1 cellular context compared by ENCODE assay signal in the genomic region with DNA sequence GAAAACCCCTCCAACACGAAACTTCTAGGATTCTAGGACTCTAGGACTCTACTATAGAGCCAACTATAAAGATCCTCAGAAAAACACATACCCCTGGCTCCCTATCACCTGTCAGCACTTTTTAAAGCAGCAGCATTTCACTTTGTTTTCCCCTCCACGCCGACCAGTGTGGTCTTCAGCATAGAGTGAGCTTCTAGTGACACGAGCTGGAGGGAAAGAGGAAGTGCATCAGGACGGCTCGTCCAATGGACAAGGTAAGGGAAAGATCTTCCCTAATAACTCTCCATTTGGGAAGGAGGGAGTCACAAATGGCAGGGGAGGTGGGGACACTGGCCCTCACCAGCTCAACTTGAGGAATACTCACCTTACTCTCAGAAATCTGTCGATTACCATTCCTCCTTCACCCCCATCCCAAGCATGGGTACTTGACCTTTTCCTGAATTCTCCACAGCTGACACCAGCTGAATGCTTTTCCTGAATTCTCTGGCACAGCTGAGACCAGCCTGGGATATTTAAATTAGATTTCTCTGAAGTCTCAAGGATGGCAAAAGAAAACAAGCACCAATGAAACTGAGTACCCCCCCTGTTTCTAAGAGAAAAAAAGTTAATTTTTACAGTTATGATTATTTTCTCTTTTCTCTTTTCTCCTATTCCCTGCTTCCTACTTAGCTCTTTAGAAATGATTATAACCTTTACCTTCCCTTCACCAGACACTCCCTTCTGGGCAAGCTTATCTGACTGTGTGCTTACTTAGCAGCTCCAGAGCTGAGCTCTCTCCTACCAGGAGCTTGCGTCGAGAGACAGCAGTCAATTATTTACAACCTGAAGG.
A peak's percentile ranks its signal among the peaks of the same experiment; 100 is the strongest.
TF ChIP-seq lines count a peak whose summit lies in the region.

No MANE protein-coding gene starts in this region.

TF ChIP-seq in K562, 482 proteins besides CTCF, POLR2A, EP300 and RAD21 (continued from another document and continues in another):
- TF ChIP-seq RREB1 (CRISPR knock-in tag; IDR thresholded peaks at IDR 0.05) (no peak), SMC3 (conservative IDR thresholded peaks at IDR 0.05; ENCODE audit: insufficient read depth, low read depth, low read length) (peak; percentile 85), MCM2 (IDR thresholded peaks at IDR 0.05; ENCODE audit: low read depth) (no peak), SPI1 (IDR thresholded peaks at IDR 0.05; ENCODE audit: borderline replicate concordance, low read depth, low read length) (peak; percentile 98), ARID1B (IDR thresholded peaks at IDR 0.05) (no peak), ZNF444 (CRISPR knock-in tag; IDR thresholded peaks at IDR 0.05) (no peak), ZC3H8 (IDR thresholded peaks at IDR 0.05) (no peak), SAFB (IDR thresholded peaks at IDR 0.05; ENCODE audit: borderline replicate concordance, low read depth, low read length) (no peak), SOX6 (IDR thresholded peaks at IDR 0.05) (no peak), CBFA2T2 (conservative IDR thresholded peaks at IDR 0.05) (no peak), ZBTB17 (CRISPR knock-in tag; IDR thresholded peaks at IDR 0.05) (no peak), TGIF2 (CRISPR knock-in tag; IDR thresholded peaks at IDR 0.05) (no peak), EZH2 (IDR thresholded peaks at IDR 0.05; ENCODE audit: borderline replicate concordance, low read depth, low read length) (no peak), SMAD2 (IDR thresholded peaks at IDR 0.05; ENCODE audit: low read depth, low read length) (no peak), FOXK1 (CRISPR knock-in tag; IDR thresholded peaks at IDR 0.05; ENCODE audit: borderline replicate concordance) (no peak), SMAD3 (CRISPR knock-in tag; conservative IDR thresholded peaks at IDR 0.05) (no peak), ILF3 (IDR thresholded peaks at IDR 0.05; ENCODE audit: borderline replicate concordance) (no peak), ZNF764 (CRISPR knock-in tag; IDR thresholded peaks at IDR 0.05; ENCODE audit: low read depth) (no peak), JUND (IDR thresholded peaks at IDR 0.05; ENCODE audit: borderline replicate concordance, low read depth, low read length) (no peak), JUND (tag; IDR thresholded peaks at IDR 0.05; ENCODE audit: borderline replicate concordance, low read depth, low read length) (no peak), CTCFL (IDR thresholded peaks at IDR 0.05; ENCODE audit: borderline replicate concordance, insufficient read depth, low read depth, low read length, poor library complexity, severe bottlenecking) (no peak), KAT2B (IDR thresholded peaks at IDR 0.05; ENCODE audit: low read depth, low read length) (no peak), RUNX1 (IDR thresholded peaks at IDR 0.05; ENCODE audit: low read depth) (no peak), RFX1 (IDR thresholded peaks at IDR 0.05) (no peak), ZNF347 (CRISPR knock-in tag; IDR thresholded peaks at IDR 0.05; ENCODE audit: low read depth) (no peak), STAG1 (CRISPR knock-in tag; IDR thresholded peaks at IDR 0.05; ENCODE audit: borderline replicate concordance) (peak; percentile 96; the same call in 1 of the 2 replicates), NFYB (IDR thresholded peaks at IDR 0.05; ENCODE audit: extremely low read depth, insufficient read length) (peak; percentile 3), HMG20B (CRISPR knock-in tag; IDR thresholded peaks at IDR 0.05) (no peak), GABPA (tag; conservative IDR thresholded peaks at IDR 0.05; ENCODE audit: low read depth) (no peak), ARID2 (IDR thresholded peaks at IDR 0.05) (peak; percentile 64; the same call in 1 of the 2 replicates), SRSF3 (IDR thresholded peaks at IDR 0.05; ENCODE audit: insufficient read depth, low read length) (no peak), ZNF436 (CRISPR knock-in tag; IDR thresholded peaks at IDR 0.05) (no peak), ZNF316 (IDR thresholded peaks at IDR 0.05) (peak; percentile 57; the same call in 1 of the 2 replicates), HDAC3 (IDR thresholded peaks at IDR 0.05; ENCODE audit: borderline replicate concordance, partially characterized antibody) (no peak), ZNF140 (CRISPR knock-in tag; IDR thresholded peaks at IDR 0.05) (no peak), MBD1 (CRISPR knock-in tag; IDR thresholded peaks at IDR 0.05) (no peak)
- TF ChIP-seq, protein P1, sequence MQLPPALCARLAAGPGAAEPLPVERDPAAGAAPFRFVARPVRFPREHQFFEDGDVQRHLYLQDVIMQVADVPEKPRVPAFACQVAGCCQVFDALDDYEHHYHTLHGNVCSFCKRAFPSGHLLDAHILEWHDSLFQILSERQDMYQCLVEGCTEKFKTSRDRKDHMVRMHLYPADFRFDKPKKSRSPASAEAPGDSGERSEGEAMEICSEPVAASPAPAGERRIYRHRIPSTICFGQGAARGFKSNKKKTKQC (CRISPR knock-in tag; IDR thresholded peaks at IDR 0.05): no peak
- TF ChIP-seq, protein P2, sequence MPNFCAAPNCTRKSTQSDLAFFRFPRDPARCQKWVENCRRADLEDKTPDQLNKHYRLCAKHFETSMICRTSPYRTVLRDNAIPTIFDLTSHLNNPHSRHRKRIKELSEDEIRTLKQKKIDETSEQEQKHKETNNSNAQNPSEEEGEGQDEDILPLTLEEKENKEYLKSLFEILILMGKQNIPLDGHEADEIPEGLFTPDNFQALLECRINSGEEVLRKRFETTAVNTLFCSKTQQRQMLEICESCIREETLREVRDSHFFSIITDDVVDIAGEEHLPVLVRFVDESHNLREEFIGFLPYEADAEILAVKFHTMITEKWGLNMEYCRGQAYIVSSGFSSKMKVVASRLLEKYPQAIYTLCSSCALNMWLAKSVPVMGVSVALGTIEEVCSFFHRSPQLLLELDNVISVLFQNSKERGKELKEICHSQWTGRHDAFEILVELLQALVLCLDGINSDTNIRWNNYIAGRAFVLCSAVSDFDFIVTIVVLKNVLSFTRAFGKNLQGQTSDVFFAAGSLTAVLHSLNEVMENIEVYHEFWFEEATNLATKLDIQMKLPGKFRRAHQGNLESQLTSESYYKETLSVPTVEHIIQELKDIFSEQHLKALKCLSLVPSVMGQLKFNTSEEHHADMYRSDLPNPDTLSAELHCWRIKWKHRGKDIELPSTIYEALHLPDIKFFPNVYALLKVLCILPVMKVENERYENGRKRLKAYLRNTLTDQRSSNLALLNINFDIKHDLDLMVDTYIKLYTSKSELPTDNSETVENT (CRISPR knock-in tag; IDR thresholded peaks at IDR 0.05): no peak
- TF ChIP-seq, protein P3, sequence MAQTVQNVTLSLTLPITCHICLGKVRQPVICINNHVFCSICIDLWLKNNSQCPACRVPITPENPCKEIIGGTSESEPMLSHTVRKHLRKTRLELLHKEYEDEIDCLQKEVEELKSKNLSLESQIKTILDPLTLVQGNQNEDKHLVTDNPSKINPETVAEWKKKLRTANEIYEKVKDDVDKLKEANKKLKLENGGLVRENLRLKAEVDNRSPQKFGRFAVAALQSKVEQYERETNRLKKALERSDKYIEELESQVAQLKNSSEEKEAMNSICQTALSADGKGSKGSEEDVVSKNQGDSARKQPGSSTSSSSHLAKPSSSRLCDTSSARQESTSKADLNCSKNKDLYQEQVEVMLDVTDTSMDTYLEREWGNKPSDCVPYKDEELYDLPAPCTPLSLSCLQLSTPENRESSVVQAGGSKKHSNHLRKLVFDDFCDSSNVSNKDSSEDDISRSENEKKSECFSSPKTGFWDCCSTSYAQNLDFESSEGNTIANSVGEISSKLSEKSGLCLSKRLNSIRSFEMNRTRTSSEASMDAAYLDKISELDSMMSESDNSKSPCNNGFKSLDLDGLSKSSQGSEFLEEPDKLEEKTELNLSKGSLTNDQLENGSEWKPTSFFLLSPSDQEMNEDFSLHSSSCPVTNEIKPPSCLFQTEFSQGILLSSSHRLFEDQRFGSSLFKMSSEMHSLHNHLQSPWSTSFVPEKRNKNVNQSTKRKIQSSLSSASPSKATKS (CRISPR knock-in tag; IDR thresholded peaks at IDR 0.05): no peak
- TF ChIP-seq, protein P4, sequence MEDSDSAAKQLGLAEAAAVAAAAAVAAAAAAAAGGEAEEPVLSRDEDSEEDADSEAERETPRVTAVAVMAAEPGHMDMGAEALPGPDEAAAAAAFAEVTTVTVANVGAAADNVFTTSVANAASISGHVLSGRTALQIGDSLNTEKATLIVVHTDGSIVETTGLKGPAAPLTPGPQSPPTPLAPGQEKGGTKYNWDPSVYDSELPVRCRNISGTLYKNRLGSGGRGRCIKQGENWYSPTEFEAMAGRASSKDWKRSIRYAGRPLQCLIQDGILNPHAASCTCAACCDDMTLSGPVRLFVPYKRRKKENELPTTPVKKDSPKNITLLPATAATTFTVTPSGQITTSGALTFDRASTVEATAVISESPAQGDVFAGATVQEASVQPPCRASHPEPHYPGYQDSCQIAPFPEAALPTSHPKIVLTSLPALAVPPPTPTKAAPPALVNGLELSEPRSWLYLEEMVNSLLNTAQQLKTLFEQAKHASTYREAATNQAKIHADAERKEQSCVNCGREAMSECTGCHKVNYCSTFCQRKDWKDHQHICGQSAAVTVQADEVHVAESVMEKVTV (CRISPR knock-in tag; IDR thresholded peaks at IDR 0.05): peak; percentile 74; the same call in 1 of the 2 replicates
- TF ChIP-seq, protein P5, sequence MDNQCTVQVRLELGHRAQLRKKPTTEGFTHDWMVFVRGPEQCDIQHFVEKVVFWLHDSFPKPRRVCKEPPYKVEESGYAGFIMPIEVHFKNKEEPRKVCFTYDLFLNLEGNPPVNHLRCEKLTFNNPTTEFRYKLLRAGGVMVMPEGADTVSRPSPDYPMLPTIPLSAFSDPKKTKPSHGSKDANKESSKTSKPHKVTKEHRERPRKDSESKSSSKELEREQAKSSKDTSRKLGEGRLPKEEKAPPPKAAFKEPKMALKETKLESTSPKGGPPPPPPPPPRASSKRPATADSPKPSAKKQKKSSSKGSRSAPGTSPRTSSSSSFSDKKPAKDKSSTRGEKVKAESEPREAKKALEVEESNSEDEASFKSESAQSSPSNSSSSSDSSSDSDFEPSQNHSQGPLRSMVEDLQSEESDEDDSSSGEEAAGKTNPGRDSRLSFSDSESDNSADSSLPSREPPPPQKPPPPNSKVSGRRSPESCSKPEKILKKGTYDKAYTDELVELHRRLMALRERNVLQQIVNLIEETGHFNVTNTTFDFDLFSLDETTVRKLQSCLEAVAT (IDR thresholded peaks at IDR 0.05): no peak
